ENCODE assay signal across 1 cellular context in genomic region chr6:33416386-33417126, GRCh38.
A peak's percentile ranks its signal among the peaks of the same experiment; 100 is the strongest.
TF ChIP-seq lines count a peak whose summit lies in the region.

No MANE protein-coding gene starts in this region.

TF ChIP-seq in GM12878, 131 proteins besides CTCF, POLR2A, EP300 and RAD21:
- no peak for TF ChIP-seq E2F4 (IDR thresholded peaks at IDR 0.05; ENCODE audit: low read depth, low read length)
- TF ChIP-seq ZBED1 (IDR thresholded peaks at IDR 0.05; ENCODE audit: borderline replicate concordance) = peak; percentile 75; the same call in 1 of the 2 replicates
- TF ChIP-seq YBX1 (IDR thresholded peaks at IDR 0.05) = no peak
- no peak for TF ChIP-seq FOXM1 (IDR thresholded peaks at IDR 0.05; ENCODE audit: low read depth, low read length)
- 0 out of 2 replicates have a peak, but pooled peaks have one; percentile 17 for TF ChIP-seq CHD2 (IDR thresholded peaks at IDR 0.05; ENCODE audit: borderline replicate concordance, low read depth, low read length)
- TF ChIP-seq FOXK2 (IDR thresholded peaks at IDR 0.05) = no peak
- TF ChIP-seq ZNF217 (IDR thresholded peaks at IDR 0.05) = no peak
- TF ChIP-seq ZNF207 (IDR thresholded peaks at IDR 0.05; ENCODE audit: borderline replicate concordance) = peak; percentile 22; the same call in 1 of the 2 replicates
- peak; percentile 94 for TF ChIP-seq JUNB (IDR thresholded peaks at IDR 0.05)
- TF ChIP-seq IKZF2 (IDR thresholded peaks at IDR 0.05) = peak; percentile 24 to 55; a peak in 3 of 4 replicates
- TF ChIP-seq POU2F2 (IDR thresholded peaks at IDR 0.05; ENCODE audit: borderline replicate concordance, low read depth, low read length) = peak; percentile 94
- TF ChIP-seq ZSCAN29 (IDR thresholded peaks at IDR 0.05) = no peak
- TF ChIP-seq HSF1 (IDR thresholded peaks at IDR 0.05; ENCODE audit: low read depth, low read length) = no peak
- peak; percentile 73; the same call in 1 of the 2 replicates for TF ChIP-seq POLR2AphosphoS2 (IDR thresholded peaks at IDR 0.05; ENCODE audit: low read depth, low read length)
- no peak for TF ChIP-seq LARP7 (IDR thresholded peaks at IDR 0.05)
- TF ChIP-seq BACH1 (IDR thresholded peaks at IDR 0.05; ENCODE audit: borderline replicate concordance) = 0 out of 2 replicates have a peak, but pooled peaks have one; percentile 27
- TF ChIP-seq JUND (IDR thresholded peaks at IDR 0.05; ENCODE audit: low read depth, low read length) = peak; percentile 54; the same call in 1 of the 2 replicates
- TF ChIP-seq MTA2 (IDR thresholded peaks at IDR 0.05; ENCODE audit: low read depth) = no peak
- no peak for TF ChIP-seq TCF7 (IDR thresholded peaks at IDR 0.05; ENCODE audit: borderline replicate concordance)
- no peak for TF ChIP-seq CUX1 (IDR thresholded peaks at IDR 0.05; ENCODE audit: insufficient replicate concordance, low read depth, low read length)
- TF ChIP-seq ASH2L (IDR thresholded peaks at IDR 0.05; ENCODE audit: borderline replicate concordance, low read depth) = 0 out of 2 replicates have a peak, but pooled peaks have one; percentile 21
- TF ChIP-seq IKZF1 (conservative IDR thresholded peaks at IDR 0.05) = 0 out of 2 replicates have a peak, but pooled peaks have one; percentile 22
- peak; percentile 79 for TF ChIP-seq IRF4 (IDR thresholded peaks at IDR 0.05; ENCODE audit: low read depth, low read length)
- no peak for TF ChIP-seq MYC (IDR thresholded peaks at IDR 0.05; ENCODE audit: insufficient read depth, insufficient read length, insufficient replicate concordance, low read length, severe bottlenecking)
- peak; percentile 33 for TF ChIP-seq SKIL (IDR thresholded peaks at IDR 0.05; ENCODE audit: low read depth, poor library complexity, severe bottlenecking)
- no peak for TF ChIP-seq NR2C2 (IDR thresholded peaks at IDR 0.05; ENCODE audit: borderline replicate concordance, control insufficient read depth, insufficient read length, low read depth)
- no peak for TF ChIP-seq TCF3 (IDR thresholded peaks at IDR 0.05; ENCODE audit: borderline replicate concordance, insufficient read depth, low read depth, low read length)
- TF ChIP-seq RCOR1 (conservative IDR thresholded peaks at IDR 0.05; ENCODE audit: low read depth, low read length) = no peak
- TF ChIP-seq POLR2AphosphoS5 (IDR thresholded peaks at IDR 0.05; ENCODE audit: low read length) = peak; percentile 77
- 0 out of 2 replicates have a peak, but pooled peaks have one; percentile 11 for TF ChIP-seq ZNF24 (IDR thresholded peaks at IDR 0.05)
- 0 out of 2 replicates have a peak, but pooled peaks have one; percentile 20 for TF ChIP-seq NKRF (conservative IDR thresholded peaks at IDR 0.05)
- 0 out of 2 replicates have a peak, but pooled peaks have one; percentile 32 for TF ChIP-seq ATF7 (IDR thresholded peaks at IDR 0.05; ENCODE audit: low read depth)
- no peak for TF ChIP-seq TARDBP (IDR thresholded peaks at IDR 0.05; ENCODE audit: borderline replicate concordance)
- no peak for TF ChIP-seq NFIC (IDR thresholded peaks at IDR 0.05; ENCODE audit: low read depth, low read length)
- no peak; a peak in 1 of 4 replicates for TF ChIP-seq BHLHE40 (IDR thresholded peaks at IDR 0.05; ENCODE audit: borderline replicate concordance in 1 of 2, low read depth in 2 of 2, low read length in 1 of 2)
- no peak for TF ChIP-seq SPI1 (IDR thresholded peaks at IDR 0.05; ENCODE audit: borderline replicate concordance, insufficient read depth, low read depth, low read length)
- peak; percentile 50; the same call in 1 of the 2 replicates for TF ChIP-seq PAX5 (IDR thresholded peaks at IDR 0.05; ENCODE audit: borderline replicate concordance, low read depth, low read length)
- peak; percentile 66 for TF ChIP-seq EED (IDR thresholded peaks at IDR 0.05; ENCODE audit: low read depth)
- no peak for TF ChIP-seq FOS (IDR thresholded peaks at IDR 0.05; ENCODE audit: borderline replicate concordance, extremely low read depth, insufficient read length)
- TF ChIP-seq YY1 (IDR thresholded peaks at IDR 0.05; ENCODE audit: low read depth, low read length) = peak; percentile 34; the same call in 1 of the 2 replicates
TF ChIP-seq in GM12878: peak in this region for 20.
